Comparison of ENCODE assay signal across 22 cellular contexts in genomic region chr16:10665166-10665565, GRCh38. TPM values are rescaled to one million over a fixed set of nuclear protein-coding genes. Genes with fewer than 3 reads are reported as not detected.
DNase-seq lines count a peak whose midpoint lies in the region; FAIRE-seq and TF ChIP-seq lines count a peak whose summit lies in the region.
"Had no signal": no experiment of that assay in that cellular context is flagged by ENCODE, and none has a peak within 500 bp of the region (broad histone marks: within the 10 kb centered on the region; RNA-seq: fewer than 3 reads in every experiment).

No MANE protein-coding gene starts in this region.

- H4K5ac ChIP-seq in H1 (ENCODE audit: insufficient read length, low read depth, low read length): no peak overlapping the region

- peaks cover 2% of the 10 kb centered on the region for H3K27me3 Mint-ChIP-seq in endodermal cell (ENCODE audit: insufficient read depth)

- H3K36me3 Mint-ChIP-seq in endodermal cell (ENCODE audit: low read depth): no peaks in the 10 kb centered on the region
- H3K36me3 Mint-ChIP-seq: IgD-negative memory B cell had no signal

- no peak for TF ChIP-seq CTCF in OCI-LY3 (IDR thresholded peaks at IDR 0.05; ENCODE audit: low read depth, low read length)
- no peak for TF ChIP-seq CTCF in H1 (IDR thresholded peaks at IDR 0.05; ENCODE audit: control extremely low read depth in 1 of 3, insufficient read depth in 1 of 3, low read depth in 1 of 3, low read length in 3 of 3)
- TF ChIP-seq CTCF in endodermal cell (conservative IDR thresholded peaks at IDR 0.05): no peak

- TF ChIP-seq POLR2A in H1 (IDR thresholded peaks at IDR 0.05; ENCODE audit: control extremely low read depth in 1 of 2, low read depth in 2 of 2, low read length in 2 of 2): no peak

- POLR2A ChIA-PET in H1 (lab: Charles Lee; ENCODE audit: partially characterized antibody): no interaction called here

- H3K4me1 ChIP-seq in OCI-LY3 (ENCODE audit: low read length) (peaks cover 34% of the 10 kb centered on the region), H1 (replicated peaks in 1 of 4; ENCODE audit: control insufficient read depth in 3 of 4, insufficient read depth in 4 of 4, low read length in 3 of 4) (peaks cover 1 to 5% (median 2%) of the 10 kb centered on the region in 4 experiments; a peak in 5 of 7 replicates), trophoblast cell (ENCODE audit: control insufficient read depth in 1 of 2, insufficient read depth in 2 of 2, low read length in 2 of 2) (no peaks in the 10 kb centered on the region), endodermal cell (ENCODE audit: control insufficient read depth, insufficient read depth, low read length) (no peaks in the 10 kb centered on the region)
- H3K4me1 ChIP-seq: A549 had no signal

- H3K9me3 Mint-ChIP-seq in endodermal cell: peaks cover 14% of the 10 kb centered on the region
- H3K9me3 Mint-ChIP-seq: CD4-positive, alpha-beta T cell; IgD-negative memory B cell had no signal

- no peak overlapping the region for H3K56ac ChIP-seq in H1 (replicated peaks; ENCODE audit: insufficient read length, low read depth, low read length)

- 83% methylated on average over 7 of the region's 7 CpGs; no CpG with 5 or more reads in 1 of the 2 experiments for WGBS in H1 (ENCODE audit: extremely low coverage in 1 of 2, insufficient coverage in 1 of 2, insufficient read length in 1 of 2, insufficient replicate concordance in 2 of 2, low coverage in 1 of 2, low lambda C conversion rate in 2 of 2, missing lambda C conversion rate in 1 of 2), 2 experiments
- WGBS in trophoblast cell (ENCODE audit: extremely low coverage, insufficient coverage, insufficient read length): no CpG with 5 or more reads among the region's 7 CpGs
- WGBS in endodermal cell (ENCODE audit: insufficient coverage in 1 of 2, insufficient read length in 1 of 2), 2 experiments: 77 to 80% methylated on average over 5 to 7 of the region's 7 CpGs

- H3K27me3 ChIP-seq in OCI-LY3 (ENCODE audit: low read depth, low read length): no peaks in the 10 kb centered on the region
- no peaks in the 10 kb centered on the region for H3K27me3 ChIP-seq in H1 (replicated peaks in 1 of 4; ENCODE audit: control insufficient read depth in 3 of 4, extremely low read depth in 1 of 4, insufficient read depth in 3 of 4, low read length in 3 of 4)
- no peaks in the 10 kb centered on the region for H3K27me3 ChIP-seq in trophoblast cell (ENCODE audit: insufficient read depth, low read length)
- no peaks in the 10 kb centered on the region for H3K27me3 ChIP-seq in endodermal cell (ENCODE audit: control insufficient read depth, insufficient read depth, low read length, poor library complexity, severe bottlenecking)

- H3K9me3 ChIP-seq in OCI-LY3 (ENCODE audit: insufficient read depth, low read length): no peaks in the 10 kb centered on the region
- peaks cover 6 to 7% of the 10 kb centered on the region in 2 experiments; a peak in 3 of 4 replicates for H3K9me3 ChIP-seq in H1 (ENCODE audit: insufficient read depth in 2 of 2, low read depth in 1 of 2, low read length in 1 of 2)
- H3K9me3 ChIP-seq in trophoblast cell (ENCODE audit: insufficient read depth, low read depth, low read length): peaks cover 1% of the 10 kb centered on the region
- H3K9me3 ChIP-seq in endodermal cell (ENCODE audit: control insufficient read depth, low read length): no peaks in the 10 kb centered on the region
- H3K9me3 ChIP-seq: A549 had no signal

- no peak overlapping the region for H2AK5ac ChIP-seq in H1 (ENCODE audit: low read depth, low read length)
- no peak overlapping the region for H2AK5ac ChIP-seq in trophoblast cell (ENCODE audit: low read length)

- H3K18ac ChIP-seq in H1 (ENCODE audit: extremely low read depth, low read length) (no peak overlapping the region), trophoblast cell (ENCODE audit: low read length) (no peak overlapping the region)

- FAIRE-seq in H1 (lab: Jason Lieb, UNC): no peak
- FAIRE-seq: A549, GM12878, GM19239 had no signal

- no peak for TF ChIP-seq RAD21 in H1 (IDR thresholded peaks at IDR 0.05 in 1 of 2, conservative IDR thresholded peaks at IDR 0.05 in 1 of 2; ENCODE audit: low read depth in 2 of 2, low read length in 2 of 2)

- H2BK15ac ChIP-seq in H1 (ENCODE audit: low read length): no peak overlapping the region; the same call in 1 of the 2 replicates

- H2BK20ac ChIP-seq in H1 (ENCODE audit: low read length): no peak overlapping the region

- no peak overlapping the region for H3K4ac ChIP-seq in H1 (replicated peaks; ENCODE audit: insufficient read length, low read depth, low read length)
- no peak overlapping the region for H3K4ac ChIP-seq in trophoblast cell (ENCODE audit: low read depth, low read length)

- no peaks in the 10 kb centered on the region for H3K23me2 ChIP-seq in H1 (ENCODE audit: low read depth, low read length)

- H3K27ac Mint-ChIP-seq in endodermal cell: no peak overlapping the region
- H3K27ac Mint-ChIP-seq: CD4-positive, alpha-beta T cell; IgD-negative memory B cell had no signal

- H3K14ac ChIP-seq in H1 (ENCODE audit: insufficient read length) (no peak overlapping the region), trophoblast cell (ENCODE audit: low read length) (no peak overlapping the region)

- H2BK120ac ChIP-seq in H1 (replicated peaks; ENCODE audit: low read depth, low read length): no peak overlapping the region
- no peak overlapping the region for H2BK120ac ChIP-seq in trophoblast cell (ENCODE audit: insufficient read depth, low read length, poor library complexity)

- CTCF ChIA-PET in H1 (lab: Charles Lee; ENCODE audit: partially characterized antibody): interaction anchor here (0.7 to 1.5 kb wide), 5 partner anchors 17 to 143 kb away, joined by 3 to 4 read pairs (median 3); no protein-coding TSS in a partner anchor

- H2BK5ac ChIP-seq in H1 (ENCODE audit: low read depth, low read length) (peak overlapping the region; percentile 61; the same call in 1 of the 2 replicates), trophoblast cell (ENCODE audit: low read depth, low read length, poor library complexity) (no peak overlapping the region)

- TF ChIP-seq EP300 in H1 (IDR thresholded peaks at IDR 0.05; ENCODE audit: borderline replicate concordance in 1 of 2, low read depth in 2 of 2, low read length in 2 of 2): no peak

- H3K79me2 ChIP-seq in OCI-LY3 (ENCODE audit: low read length): no peaks in the 10 kb centered on the region
- H3K79me2 ChIP-seq in H1 (ENCODE audit: control insufficient read depth in 1 of 2, insufficient read depth in 2 of 2, low read length in 2 of 2): no peaks in the 10 kb centered on the region
- no peaks in the 10 kb centered on the region for H3K79me2 ChIP-seq in trophoblast cell (ENCODE audit: control insufficient read depth, insufficient read depth, low read length, poor library complexity)

- H4K8ac ChIP-seq in H1 (ENCODE audit: extremely low read depth, insufficient read depth, low read length): no peak overlapping the region
- H4K8ac ChIP-seq in trophoblast cell (ENCODE audit: low read depth, low read length): no peak overlapping the region

- peak; percentile 9 for DNase-seq in NCI-H2196 (lab: John Stamatoyannopoulos, UW; ENCODE audit: unreplicated experiment)
- DNase-seq in NCI-H2196 treated with DMSO at 0.1 percent for 48 hours (lab: John Stamatoyannopoulos, UW; ENCODE audit: unreplicated experiment): no peak
- no peak for DNase-seq in H1 (ENCODE audit: low read depth in 1 of 2, low spot score in 2 of 2)
- peak; percentile 28 to 49 for DNase-seq in trophoblast cell
- DNase-seq in endodermal cell: no peak
- no peak for DNase-seq in NCI-H1930 (lab: John Stamatoyannopoulos, UW)
- DNase-seq in hepatic stellate cell (ENCODE audit: low spot score): no peak
- DNase-seq: AML-193; CD4-positive, alpha-beta T cell; DMS153; DMS79 had no signal

- H3K79me1 ChIP-seq in H1 (ENCODE audit: low read depth, low read length) (no peaks in the 10 kb centered on the region), trophoblast cell (ENCODE audit: low read length) (no peaks in the 10 kb centered on the region)

- no peak overlapping the region for H3K4me3 Mint-ChIP-seq in endodermal cell
- H3K4me3 Mint-ChIP-seq: CD4-positive, alpha-beta T cell; IgD-negative memory B cell had no signal

- peaks cover 2% of the 10 kb centered on the region for H3K4me1 Mint-ChIP-seq in endodermal cell

- H3K36me3 ChIP-seq in OCI-LY3 (replicated peaks; ENCODE audit: low read depth, low read length) (no peaks in the 10 kb centered on the region), H1 (ENCODE audit: control insufficient read depth in 2 of 4, insufficient read depth in 4 of 4, low read length in 3 of 4) (no peaks in the 10 kb centered on the region; a peak in 1 of 8 replicates), trophoblast cell (ENCODE audit: control insufficient read depth in 1 of 2, insufficient read depth in 2 of 2, low read length in 2 of 2) (no peaks in the 10 kb centered on the region), endodermal cell (ENCODE audit: control insufficient read depth, insufficient read depth, low read length) (no peaks in the 10 kb centered on the region)
- H3K36me3 ChIP-seq: HAP-1 had no signal

- no peak overlapping the region; the same call in 1 of the 2 replicates for H2BK12ac ChIP-seq in H1 (ENCODE audit: low read depth, low read length)
- H2BK12ac ChIP-seq in trophoblast cell (ENCODE audit: low read length): no peak overlapping the region

- H4K91ac ChIP-seq in H1 (replicated peaks; ENCODE audit: insufficient read length, low read length): no peak overlapping the region
- H4K91ac ChIP-seq in trophoblast cell (ENCODE audit: low read depth, low read length): no peak overlapping the region

- no peak overlapping the region for H3K4me3 ChIP-seq in OCI-LY3 (ENCODE audit: low read length)
- no peak overlapping the region for H3K4me3 ChIP-seq in H1 (ENCODE audit: extremely low read depth in 1 of 4, insufficient read depth in 2 of 4, low read depth in 3 of 4, low read length in 4 of 4)
- H3K4me3 ChIP-seq in trophoblast cell (ENCODE audit: low read depth, low read length): no peak overlapping the region
- H3K4me3 ChIP-seq in endodermal cell (ENCODE audit: low read length): no peak overlapping the region
- H3K4me3 ChIP-seq: A549, GM12878, HAP-1 had no signal

- H4K12ac ChIP-seq in trophoblast cell (ENCODE audit: low read depth, low read length): no peak overlapping the region

- H3K23ac ChIP-seq in H1 (ENCODE audit: insufficient read length): no peak overlapping the region
- H3K23ac ChIP-seq in trophoblast cell (ENCODE audit: low read length): peak overlapping the region; percentile 4

- H3K27ac ChIP-seq in OCI-LY3 (ENCODE audit: low read length) (no peak overlapping the region), H1 (ENCODE audit: low read depth, low read length) (no peak overlapping the region), trophoblast cell (ENCODE audit: low read depth, low read length) (no peak overlapping the region), endodermal cell (ENCODE audit: low read depth, low read length) (no peak overlapping the region)
- H3K27ac ChIP-seq: 22Rv1, A549, C4-2B, HL-60 had no signal

- H4K20me1 ChIP-seq in OCI-LY3 (ENCODE audit: insufficient read depth, low read length) (no peaks in the 10 kb centered on the region), H1 (replicated peaks in 1 of 2; ENCODE audit: control insufficient read depth in 1 of 2, insufficient read depth in 2 of 2, low read length in 2 of 2) (no peaks in the 10 kb centered on the region)

- no peak overlapping the region; the same call in 1 of the 2 replicates for H2AFZ ChIP-seq in OCI-LY3 (ENCODE audit: low read depth, low read length)
- H2AFZ ChIP-seq in H1 (ENCODE audit: low read length): no peak overlapping the region
- H2AFZ ChIP-seq in trophoblast cell (ENCODE audit: insufficient read depth, low read length, poor library complexity): no peak overlapping the region

- no peak overlapping the region for H3K9ac ChIP-seq in OCI-LY3 (ENCODE audit: low read length)
- no peak overlapping the region for H3K9ac ChIP-seq in H1 (replicated peaks in 1 of 4; ENCODE audit: extremely low read depth in 1 of 4, low read depth in 3 of 4, low read length in 3 of 4)
- H3K9ac ChIP-seq in trophoblast cell (ENCODE audit: low read length): no peak overlapping the region
- no peak overlapping the region for H3K9ac ChIP-seq in endodermal cell (ENCODE audit: extremely low read depth, low read length, poor library complexity, severe bottlenecking)

- peak overlapping the region; percentile 53 for H3K4me2 ChIP-seq in OCI-LY3 (ENCODE audit: low read length)
- H3K4me2 ChIP-seq in H1 (ENCODE audit: insufficient read depth in 1 of 2, low read depth in 2 of 2, low read length in 2 of 2): no peak overlapping the region
- no peak overlapping the region for H3K4me2 ChIP-seq in trophoblast cell (ENCODE audit: low read length)
- H3K4me2 ChIP-seq: A549 had no signal

RNA-seq across cellular contexts. Expression of gene TEKT5, which starts 29.6 kb away (rescaled TPM):
- not detected in 2 replicates for total RNA-seq in H1 (2021; fragmentation: NEBNext Ultra II Directional; extraction: Animal tissue kit (Norgen Biotek cat#: 25700))
- 0.24 and 0.95 TPM in 2 replicates for polyA plus RNA-seq in H1 (2011; rRNA removed)
- polyA plus RNA-seq in H1 (2011; cell fraction: cytosol; rRNA removed): 0.26 TPM
- polyA plus RNA-seq in H1 (2011; cell fraction: nucleus; rRNA removed): 0.68 TPM
- polyA plus RNA-seq in H1 (2012, experiment 1 of 2): 0.36 to 1.3 TPM (median 0.60 TPM) in 4 replicates
- polyA plus RNA-seq in H1 (2012, experiment 2 of 2): not detected
- polyA plus RNA-seq in H1 (2013, experiment 1 of 2): 0.20 TPM
- polyA plus RNA-seq in H1 (2013, experiment 2 of 2): 0.09 TPM
- 0.22 and 0.54 TPM in 2 replicates for polyA minus RNA-seq in H1 (2011; rRNA and poly(A)+ RNA removed)
- polyA minus RNA-seq in H1 (2011; cell fraction: cytosol; rRNA and poly(A)+ RNA removed): not detected
- 1.2 TPM for polyA minus RNA-seq in H1 (2011; cell fraction: nucleus; rRNA and poly(A)+ RNA removed)
- polyA plus RNA-seq in trophoblast cell (2013): 0.10 and 0.21 TPM in 2 replicates
- total RNA-seq in endodermal cell: under 1 TPM in 1 of 2 donors, not detected in 1; 0.31 TPM
- polyA plus RNA-seq in endodermal cell (2013, experiment 1 of 2): 0.36 TPM
- polyA plus RNA-seq in endodermal cell (2013, experiment 2 of 2): 0.29 TPM
- total RNA-seq: CD4-positive, alpha-beta T cell; H4 had no signal
- polyA plus RNA-seq: BJ, IgD-negative memory B cell had no signal

Comparison
In these comparisons a context has a peak if more than half of its experiments do, and no peak if none do; other contexts are left out.
1. DNase-seq: peak in NCI-H2196 (single experiment) and trophoblast cell (2 of 2); none in NCI-H2196 treated with DMSO at 0.1 percent for 48 hours (single experiment), H1 (0 of 2), endodermal cell (single experiment), NCI-H1930 (0 of 2) and hepatic stellate cell (single experiment).